Comparison of ENCODE assay signal across 1 cellular context in the genomic region with DNA sequence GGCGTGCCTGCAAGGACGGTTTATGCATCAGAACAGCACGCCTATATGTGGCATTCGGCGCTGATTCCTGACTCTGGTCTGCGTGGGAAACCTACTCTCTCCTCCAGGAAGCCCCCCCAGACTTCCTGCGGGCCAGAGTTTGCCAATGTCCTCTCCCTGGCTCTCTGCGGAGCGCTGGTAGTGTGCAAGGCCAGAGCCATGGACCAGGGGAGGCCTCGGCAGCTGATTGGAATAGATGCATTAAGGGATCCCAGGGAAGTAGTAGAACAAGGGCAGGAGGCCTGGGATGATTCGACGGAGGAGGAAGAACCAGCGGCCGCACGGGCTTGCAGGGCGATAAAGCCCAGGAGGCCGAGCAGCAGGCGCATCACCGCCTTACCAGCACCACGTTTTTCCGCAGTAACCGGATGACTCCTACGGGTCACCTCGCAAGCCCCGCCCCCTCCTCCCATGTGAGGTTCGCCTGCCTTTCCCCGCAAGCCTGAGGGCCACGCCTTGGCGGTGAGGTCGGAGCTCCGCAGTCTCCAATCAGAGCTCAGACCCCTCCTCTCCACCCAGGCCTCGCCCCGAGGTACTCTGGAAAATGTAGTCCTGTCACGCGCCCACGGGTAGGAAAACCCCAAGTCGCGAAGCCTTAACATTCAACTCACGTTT.
TF ChIP-seq lines count a peak whose summit lies in the region.

No MANE protein-coding gene starts in this region.

TF ChIP-seq in H1, 55 proteins besides CTCF, POLR2A, EP300 and RAD21:
- TF ChIP-seq PHF8 (conservative IDR thresholded peaks at IDR 0.05; ENCODE audit: low read depth, low read length) (peak; percentile 39; the same call in 1 of the 2 replicates), KDM4A (IDR thresholded peaks at IDR 0.05; ENCODE audit: low read depth, low read length, severe bottlenecking) (no peak), FOSL1 (IDR thresholded peaks at IDR 0.05; ENCODE audit: insufficient read depth, low read depth, low read length) (no peak), ASH2L (IDR thresholded peaks at IDR 0.05; ENCODE audit: low read length) (peak; percentile 35), SP4 (IDR thresholded peaks at IDR 0.05; ENCODE audit: low read length) (no peak), POLR2AphosphoS5 (IDR thresholded peaks at IDR 0.05; ENCODE audit: low read depth, low read length) (peak; percentile 77), EZH2 (IDR thresholded peaks at IDR 0.05; ENCODE audit: low read depth, low read length, severe bottlenecking) (no peak), RNF2 (IDR thresholded peaks at IDR 0.05; ENCODE audit: borderline replicate concordance, low read depth, low read length, missing control alignments, poor library complexity, severe bottlenecking) (no peak), ZNF274 (IDR thresholded peaks at IDR 0.05; ENCODE audit: borderline replicate concordance, extremely low read depth, low read length) (no peak), SIX5 (IDR thresholded peaks at IDR 0.05; ENCODE audit: low read depth, low read length) (peak; percentile 30; the same call in 1 of the 2 replicates), SP1 (IDR thresholded peaks at IDR 0.05; ENCODE audit: low read depth, low read length) (0 out of 2 replicates have a peak, but pooled peaks have one; percentile 49), MAX (IDR thresholded peaks at IDR 0.05) (peak; percentile 91), BACH1 (IDR thresholded peaks at IDR 0.05; ENCODE audit: low read length) (peak; percentile 38; the same call in 1 of the 2 replicates), TBP (IDR thresholded peaks at IDR 0.05; ENCODE audit: low read depth, low read length) (0 out of 2 replicates have a peak, but pooled peaks have one; percentile 50), SIRT6 (IDR thresholded peaks at IDR 0.05; ENCODE audit: low read length) (no peak), CREB1 (IDR thresholded peaks at IDR 0.05) (peak; percentile 56), ATF2 (IDR thresholded peaks at IDR 0.05; ENCODE audit: low read length) (no peak), TAF1 (IDR thresholded peaks at IDR 0.05; ENCODE audit: low read depth, low read length) (peak; percentile 71), SUZ12 (IDR thresholded peaks at IDR 0.05; ENCODE audit: low read length) (0 out of 2 replicates have a peak, but pooled peaks have one; percentile 42)
- TF ChIP-seq, protein P1, sequence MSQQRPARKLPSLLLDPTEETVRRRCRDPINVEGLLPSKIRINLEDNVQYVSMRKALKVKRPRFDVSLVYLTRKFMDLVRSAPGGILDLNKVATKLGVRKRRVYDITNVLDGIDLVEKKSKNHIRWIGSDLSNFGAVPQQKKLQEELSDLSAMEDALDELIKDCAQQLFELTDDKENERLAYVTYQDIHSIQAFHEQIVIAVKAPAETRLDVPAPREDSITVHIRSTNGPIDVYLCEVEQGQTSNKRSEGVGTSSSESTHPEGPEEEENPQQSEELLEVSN (IDR thresholded peaks at IDR 0.05), result 0 out of 2 replicates have a peak, but pooled peaks have one; percentile 71
- TF ChIP-seq, protein P2, sequence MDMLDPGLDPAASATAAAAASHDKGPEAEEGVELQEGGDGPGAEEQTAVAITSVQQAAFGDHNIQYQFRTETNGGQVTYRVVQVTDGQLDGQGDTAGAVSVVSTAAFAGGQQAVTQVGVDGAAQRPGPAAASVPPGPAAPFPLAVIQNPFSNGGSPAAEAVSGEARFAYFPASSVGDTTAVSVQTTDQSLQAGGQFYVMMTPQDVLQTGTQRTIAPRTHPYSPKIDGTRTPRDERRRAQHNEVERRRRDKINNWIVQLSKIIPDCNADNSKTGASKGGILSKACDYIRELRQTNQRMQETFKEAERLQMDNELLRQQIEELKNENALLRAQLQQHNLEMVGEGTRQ (IDR thresholded peaks at IDR 0.05; ENCODE audit: low read length), result peak; percentile 43
